ENCODE assay signal across 18 cellular contexts in the genomic region with DNA sequence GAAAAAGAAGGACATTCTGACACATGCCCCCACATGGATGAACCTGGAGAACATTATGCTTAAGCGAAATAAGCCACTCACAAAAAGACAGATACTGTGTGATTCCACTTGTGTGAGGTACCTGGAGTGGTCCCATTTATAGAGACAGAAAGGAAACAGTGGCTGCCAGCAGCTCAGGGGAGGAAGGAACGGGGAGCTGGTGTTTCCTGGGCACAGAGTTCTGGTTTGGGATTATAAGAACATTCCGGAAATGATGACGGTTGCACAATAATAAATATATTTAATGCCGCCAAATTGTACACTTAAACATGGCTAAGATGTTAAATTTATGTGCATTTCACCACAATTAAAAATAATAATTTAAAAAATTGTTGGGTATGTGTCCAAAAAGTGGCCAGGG.
"Had no signal": no experiment of that assay in that cellular context is flagged by ENCODE, and none has a peak within 500 bp of the region (broad histone marks: within the 10 kb centered on the region; RNA-seq: fewer than 3 reads in every experiment).

No MANE protein-coding gene starts in this region.

- H3K27me3 ChIP-seq: heart left ventricle, sigmoid colon, stomach had no signal

- H3K9me3 ChIP-seq: heart left ventricle, psoas muscle, sigmoid colon, stomach, thoracic aorta had no signal

- H3K27ac ChIP-seq: heart left ventricle, parathyroid adenoma, psoas muscle, sigmoid colon, thoracic aorta had no signal

- H3K36me3 ChIP-seq: heart left ventricle, sigmoid colon, stomach, thoracic aorta had no signal

- H3K4me1 ChIP-seq: psoas muscle, sigmoid colon had no signal

- H3K4me3 ChIP-seq: heart left ventricle, psoas muscle, sigmoid colon, skin epidermis, stomach, thoracic aorta had no signal

- ATAC-seq: heart left ventricle, natural killer cell, psoas muscle had no signal

- DNase-seq: cerebellar nuclear complex; effector CD4-positive, alpha-beta T cell; endodermal cell; foreskin melanocyte; heart left ventricle; hypothalamus; kidney glomerular epithelial cell; natural killer cell; psoas muscle; stimulated activated CD4-positive, alpha-beta T cell treated with anti-CD3 and anti-CD28 coated beads, Interleukin-12 subunit alpha, Interleukin-12 subunit beta, amount 100 ng/mL, for 4 hours; stimulated activated naive CD4-positive, alpha-beta T cell; stomach; substantia nigra; trophoblast cell had no signal
